ENCODE assay signal across 8 cellular contexts in the genomic region with DNA sequence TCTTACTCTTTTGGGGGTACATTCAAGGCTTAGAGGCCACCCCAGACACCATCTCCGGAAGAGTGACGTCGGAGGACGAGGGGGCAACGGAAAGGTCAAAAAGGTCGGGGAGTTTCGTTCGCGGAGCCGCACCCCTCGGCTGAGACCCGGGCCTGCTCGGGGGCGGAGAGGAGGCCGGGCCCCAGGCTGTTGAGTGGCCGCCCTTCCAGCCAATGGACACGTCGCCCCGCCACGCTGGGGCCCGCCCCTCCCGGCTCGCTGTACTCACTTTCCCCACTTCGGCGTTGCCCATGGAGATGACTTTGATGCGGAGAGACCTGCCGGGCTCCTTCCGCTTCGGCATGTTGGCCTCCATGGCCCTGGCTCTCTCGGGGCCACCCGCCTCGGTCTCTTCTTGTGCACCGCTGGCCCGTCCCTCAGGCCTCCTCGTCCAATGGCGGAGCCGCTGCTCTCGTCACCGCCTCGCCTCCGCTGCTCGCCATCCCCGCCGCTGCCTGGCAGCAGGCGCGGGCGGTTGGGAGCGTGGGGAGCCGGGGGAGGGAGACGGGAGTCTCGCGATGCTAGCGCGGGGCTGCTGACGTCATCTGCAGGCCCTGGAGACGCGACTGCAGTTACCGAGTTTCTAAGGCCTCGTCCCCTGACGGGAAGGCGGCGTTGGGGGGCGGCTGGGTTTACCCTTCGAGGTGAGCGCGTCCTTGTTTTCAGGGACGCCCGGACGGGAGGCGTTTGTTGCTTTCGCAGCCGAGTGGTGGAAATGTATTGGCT. TPM values are rescaled to one million over a fixed set of nuclear protein-coding genes. Genes with fewer than 3 reads are reported as not detected.
A peak's percentile ranks its signal among the peaks of the same experiment; 100 is the strongest.
DNase-seq lines count a peak whose midpoint lies in the region; ATAC-seq and TF ChIP-seq lines count a peak whose summit lies in the region.

A gene (minus strand): TSS at position 406 of the 765 bp plus-strand sequence. CDS start 51 bp downstream, at position 355.

- TF ChIP-seq CTCF in GM06990 (IDR thresholded peaks at IDR 0.05; ENCODE audit: insufficient read depth, low read length, poor library complexity, severe bottlenecking): no peak
- no peak for TF ChIP-seq CTCF in NB4 (IDR thresholded peaks at IDR 0.05; ENCODE audit: low read depth, low read length)

- DNase-seq in GM06990 (ENCODE audit: extremely low read depth, insufficient read length) (peak; percentile 99), NB4 (ENCODE audit: low read depth) (peak; percentile 99), SK-N-DZ (ENCODE audit: low spot score) (peak; percentile 95), germinal center (ENCODE audit: low spot score) (peak; percentile 99), non-pigmented ciliary epithelial cell (ENCODE audit: low read depth) (peak; percentile 85), substantia nigra (lab: John Stamatoyannopoulos, UW) (peak; percentile 79 to 100 (median 98))
- peak; percentile 98 for DNase-seq in activated naive CD4-positive, alpha-beta T cell treated with anti-CD3 and anti-CD28 coated beads, Interleukin-2, amount 50 U/mL, for 16 hours

- TF ChIP-seq POLR2A in NB4 (IDR thresholded peaks at IDR 0.05; ENCODE audit: extremely low read depth, insufficient read length): peak; percentile 73

- peak; percentile 93 for ATAC-seq in HG02571 (IDR thresholded peaks at IDR 0.05; ENCODE audit: unreplicated experiment)

- no peaks in the 10 kb centered on the region for H3K27me3 ChIP-seq in GM06990 (replicated peaks; ENCODE audit: control insufficient read depth, insufficient read depth, low read length)

- peak within 1 kb of the TSS; percentile 99 for H3K27ac ChIP-seq in substantia nigra (ENCODE audit: low read depth, low read length, poor library complexity, severe bottlenecking)

- H3K36me3 ChIP-seq in GM06990 (ENCODE audit: control insufficient read depth, insufficient read depth, low read length): no peaks in the 10 kb centered on the region

- peak within 1 kb of the TSS; percentile 79 for H3K4me3 ChIP-seq in GM06990 (replicated peaks; ENCODE audit: low read depth, low read length)
- peak within 1 kb of the TSS; percentile 82 for H3K4me3 ChIP-seq in NB4 (ENCODE audit: low read depth, low read length)

RNA-seq across cellular contexts. Expression of the gene that starts here (rescaled TPM):
- polyA plus RNA-seq in SK-N-DZ (2014; cell fraction: cytosol; rRNA removed): 2.1 and 2.3 TPM in 2 replicates
- 5.6 and 14.4 TPM in 2 replicates for polyA plus RNA-seq in SK-N-DZ (2014; cell fraction: nucleus; rRNA removed)

Comparison
In these comparisons a context has a peak if more than half of its experiments do, and no peak if none do; other contexts are left out.
1. Peak in every context shown above with its lines: DNase-seq, ATAC-seq, H3K4me3 ChIP-seq and H3K27ac ChIP-seq.